Comparison of ENCODE assay signal across 3 cellular contexts in the genomic region with DNA sequence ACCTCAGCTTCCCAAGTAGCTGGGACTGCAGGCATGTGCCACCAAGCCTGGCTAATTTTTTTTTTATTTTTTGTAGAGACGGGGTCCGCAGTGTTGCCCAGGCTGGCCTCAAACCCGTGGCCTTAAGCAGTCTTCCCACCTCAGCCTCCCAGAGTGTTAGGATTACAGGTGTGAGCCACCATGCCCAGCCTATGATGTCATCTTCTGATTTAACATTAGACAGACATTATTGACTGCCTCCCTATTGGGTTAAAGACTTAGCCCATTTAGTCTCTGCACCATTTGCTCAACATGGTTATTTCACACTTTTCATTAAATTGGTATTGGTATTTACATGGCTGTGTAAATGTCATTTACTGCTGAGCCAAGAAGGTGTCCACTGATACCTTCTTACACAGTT.
TF ChIP-seq lines count a peak whose summit lies in the region.

No MANE protein-coding gene starts in this region.

TF ChIP-seq in HepG2, 621 proteins besides CTCF, POLR2A, EP300 and RAD21:
- TF ChIP-seq TCF12 (IDR thresholded peaks at IDR 0.05), result no peak
- no peak for TF ChIP-seq TCF12 (CRISPR knock-in tag; IDR thresholded peaks at IDR 0.05)
- peak; percentile 84 for TF ChIP-seq ATF7 (IDR thresholded peaks at IDR 0.05)
- no peak for TF ChIP-seq ATF7 (CRISPR knock-in tag; IDR thresholded peaks at IDR 0.05)

TF ChIP-seq in HEK293, 187 proteins besides CTCF, POLR2A, EP300 and RAD21:
- TF ChIP-seq ZNF121 (tag by site-specific recombination; IDR thresholded peaks at IDR 0.05) (no peak), SP7 (tag by site-specific recombination; IDR thresholded peaks at IDR 0.05) (no peak), ZNF629 (tag by site-specific recombination; IDR thresholded peaks at IDR 0.05) (peak; percentile 48; the same call in 1 of the 2 replicates)
- TF ChIP-seq, protein P1, sequence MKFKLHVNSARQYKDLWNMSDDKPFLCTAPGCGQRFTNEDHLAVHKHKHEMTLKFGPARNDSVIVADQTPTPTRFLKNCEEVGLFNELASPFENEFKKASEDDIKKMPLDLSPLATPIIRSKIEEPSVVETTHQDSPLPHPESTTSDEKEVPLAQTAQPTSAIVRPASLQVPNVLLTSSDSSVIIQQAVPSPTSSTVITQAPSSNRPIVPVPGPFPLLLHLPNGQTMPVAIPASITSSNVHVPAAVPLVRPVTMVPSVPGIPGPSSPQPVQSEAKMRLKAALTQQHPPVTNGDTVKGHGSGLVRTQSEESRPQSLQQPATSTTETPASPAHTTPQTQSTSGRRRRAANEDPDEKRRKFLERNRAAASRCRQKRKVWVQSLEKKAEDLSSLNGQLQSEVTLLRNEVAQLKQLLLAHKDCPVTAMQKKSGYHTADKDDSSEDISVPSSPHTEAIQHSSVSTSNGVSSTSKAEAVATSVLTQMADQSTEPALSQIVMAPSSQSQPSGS (tag by site-specific recombination; IDR thresholded peaks at IDR 0.05; ENCODE audit: low read depth), result peak; percentile 81; the same call in 1 of the 2 replicates
- TF ChIP-seq, protein P2, sequence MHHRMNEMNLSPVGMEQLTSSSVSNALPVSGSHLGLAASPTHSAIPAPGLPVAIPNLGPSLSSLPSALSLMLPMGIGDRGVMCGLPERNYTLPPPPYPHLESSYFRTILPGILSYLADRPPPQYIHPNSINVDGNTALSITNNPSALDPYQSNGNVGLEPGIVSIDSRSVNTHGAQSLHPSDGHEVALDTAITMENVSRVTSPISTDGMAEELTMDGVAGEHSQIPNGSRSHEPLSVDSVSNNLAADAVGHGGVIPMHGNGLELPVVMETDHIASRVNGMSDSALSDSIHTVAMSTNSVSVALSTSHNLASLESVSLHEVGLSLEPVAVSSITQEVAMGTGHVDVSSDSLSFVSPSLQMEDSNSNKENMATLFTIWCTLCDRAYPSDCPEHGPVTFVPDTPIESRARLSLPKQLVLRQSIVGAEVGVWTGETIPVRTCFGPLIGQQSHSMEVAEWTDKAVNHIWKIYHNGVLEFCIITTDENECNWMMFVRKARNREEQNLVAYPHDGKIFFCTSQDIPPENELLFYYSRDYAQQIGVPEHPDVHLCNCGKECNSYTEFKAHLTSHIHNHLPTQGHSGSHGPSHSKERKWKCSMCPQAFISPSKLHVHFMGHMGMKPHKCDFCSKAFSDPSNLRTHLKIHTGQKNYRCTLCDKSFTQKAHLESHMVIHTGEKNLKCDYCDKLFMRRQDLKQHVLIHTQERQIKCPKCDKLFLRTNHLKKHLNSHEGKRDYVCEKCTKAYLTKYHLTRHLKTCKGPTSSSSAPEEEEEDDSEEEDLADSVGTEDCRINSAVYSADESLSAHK (tag by site-specific recombination; IDR thresholded peaks at IDR 0.05), result no peak
TF ChIP-seq in HEK293: peak in this region for 2.

TF ChIP-seq in K562, 482 proteins besides CTCF, POLR2A, EP300 and RAD21:
- TF ChIP-seq, protein P3, sequence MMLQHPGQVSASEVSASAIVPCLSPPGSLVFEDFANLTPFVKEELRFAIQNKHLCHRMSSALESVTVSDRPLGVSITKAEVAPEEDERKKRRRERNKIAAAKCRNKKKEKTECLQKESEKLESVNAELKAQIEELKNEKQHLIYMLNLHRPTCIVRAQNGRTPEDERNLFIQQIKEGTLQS (IDR thresholded peaks at IDR 0.05), result 0 out of 2 replicates have a peak, but pooled peaks have one; percentile 21
- TF ChIP-seq, protein P3 (CRISPR knock-in tag; conservative IDR thresholded peaks at IDR 0.05), result no peak
- no peak for TF ChIP-seq BCOR (IDR thresholded peaks at IDR 0.05)
- no peak for TF ChIP-seq ZKSCAN1 (IDR thresholded peaks at IDR 0.05; ENCODE audit: low read depth, low read length)
- no peak for TF ChIP-seq TAL1 (IDR thresholded peaks at IDR 0.05)
